In the genomic region with DNA sequence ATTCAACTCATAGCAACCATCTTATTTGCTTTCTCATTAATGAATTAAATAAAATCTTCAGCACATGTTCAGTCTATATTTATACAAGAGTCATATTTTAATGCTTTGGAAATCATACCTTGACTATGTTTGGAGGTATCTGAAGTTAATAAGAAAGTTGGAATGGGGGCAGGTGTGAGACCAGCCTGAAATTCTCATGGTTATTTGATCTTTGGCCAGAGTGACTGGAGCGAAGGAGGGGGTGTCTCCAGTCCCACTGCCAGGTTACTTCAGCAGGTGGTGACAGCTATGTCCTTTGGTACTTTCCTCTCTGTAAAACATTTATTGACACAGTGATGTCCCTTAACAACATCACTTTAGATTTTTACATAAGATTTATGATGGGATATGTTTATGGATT, we compare ENCODE assay signal across 35 cellular contexts.
"Had no signal": no experiment of that assay in that cellular context is flagged by ENCODE, and none has a peak within 500 bp of the region (broad histone marks: within the 10 kb centered on the region; RNA-seq: fewer than 3 reads in every experiment).

No MANE protein-coding gene starts in this region.

- H3K36me3 ChIP-seq: MG63 had no signal

- H3K27me3 ChIP-seq: MG63 had no signal

- H3K4me3 ChIP-seq: MG63 had no signal

- DNase-seq: Karpas-422, Kasumi-1, KG1, MG63, MM.1S, MV-4-11, NCI-H1048, NCI-H1092, NCI-H1092 treated with DMSO at 0.1 percent for 48 hours, NCI-H1105, NCI-H1105 treated with DMSO at 0.1 percent for 48 hours, NCI-H1417, NCI-H1436, NCI-H1436 treated with DMSO at 0.1 percent for 48 hours, NCI-H146, NCI-H1694, NCI-H1694 treated with DMSO at 0.1 percent for 48 hours, NCI-H187, NCI-H187 treated with DMSO at 0.1 percent for 48 hours, NCI-H1930, NCI-H2029, NCI-H2029 treated with DMSO at 0.1 percent for 48 hours, NCI-H2081, NCI-H2081 treated with DMSO at 0.1 percent for 48 hours, NCI-H2107, NCI-H2171, NCI-H2171 treated with DMSO at 0.1 percent for 48 hours, NCI-H2227 treated with DMSO at 0.1 percent for 48 hours, NCI-H226, NCI-H345, NCI-H446, NCI-H446 treated with DMSO at 0.1 percent for 48 hours, NCI-H510A, NCI-H510A treated with DMSO at 0.1 percent for 48 hours had no signal

- H3K9me3 ChIP-seq: MG63 had no signal

- H3K27ac ChIP-seq: KMS-11 had no signal
